ENCODE assay signal across 8 cellular contexts in genomic region chr4:77433102-77433733, GRCh38.
DNase-seq lines count a peak whose midpoint lies in the region; ATAC-seq and TF ChIP-seq lines count a peak whose summit lies in the region.

No MANE protein-coding gene starts in this region.

- TF ChIP-seq CTCF in kidney epithelial cell (IDR thresholded peaks at IDR 0.05; ENCODE audit: insufficient read depth, low read length, poor library complexity, severe bottlenecking): peak; percentile 60
- peak; percentile 66 for TF ChIP-seq CTCF in thoracic aorta (IDR thresholded peaks at IDR 0.05)

- in situ Hi-C loops in T47D (cut with HindIII; ENCODE audit: low pct_unique_long_range_greater_than_20kb, low sequenced_read_pairs): no loop called here

- ATAC-seq in GM19455 (IDR thresholded peaks at IDR 0.05; ENCODE audit: unreplicated experiment) (peak; percentile 71), HG03571 (IDR thresholded peaks at IDR 0.05; ENCODE audit: unreplicated experiment) (peak; percentile 58), thoracic aorta (ENCODE audit: insufficient number of reproducible peaks, low FRiP score, low read depth) (peak; percentile 63)

- H3K27me3 ChIP-seq in kidney epithelial cell (ENCODE audit: control insufficient read depth, insufficient read depth, low read length): no peaks in the 10 kb centered on the region
- H3K27me3 ChIP-seq in thoracic aorta (replicated peaks; ENCODE audit: insufficient read depth): no peaks in the 10 kb centered on the region

- DNase-seq in NCI-H1417 (lab: John Stamatoyannopoulos, UW): peak; percentile 40 to 78 (median 60)
- DNase-seq in NCI-H1417 treated with DMSO at 0.1 percent for 48 hours (lab: John Stamatoyannopoulos, UW): no peak
- peak; percentile 2 for DNase-seq in NOMO-1 treated with dmso at 0.1 percent for 144 hours (lab: John Stamatoyannopoulos, UW; ENCODE audit: unreplicated experiment)
- peak; percentile 38 to 58 for DNase-seq in T47D (ENCODE audit: low read depth in 1 of 2, low spot score in 1 of 2)
- peak; percentile 23 for DNase-seq in kidney epithelial cell (ENCODE audit: low read depth)
- DNase-seq in thoracic aorta (ENCODE audit: low spot score): no peak

- no peaks in the 10 kb centered on the region for H3K9me3 ChIP-seq in thoracic aorta

- H3K4me3 ChIP-seq in kidney epithelial cell (ENCODE audit: low read depth, low read length): no peak overlapping the region
- peak overlapping the region; percentile 19 for H3K4me3 ChIP-seq in thoracic aorta

- H3K36me3 ChIP-seq in kidney epithelial cell (ENCODE audit: control insufficient read depth, insufficient read depth, low read length): no peaks in the 10 kb centered on the region
- H3K36me3 ChIP-seq in thoracic aorta: no peaks in the 10 kb centered on the region

- peak overlapping the region; percentile 55 to 67 for H3K27ac ChIP-seq in thoracic aorta

- peaks cover 5 to 28% of the 10 kb centered on the region in 2 donors for H3K4me1 ChIP-seq in thoracic aorta (ENCODE audit: control insufficient read depth in 1 of 2, low read depth in 2 of 2)

Comparison
In these comparisons a context has a peak if more than half of its experiments do, and no peak if none do; other contexts are left out.
1. DNase-seq: peak in NCI-H1417 (3 of 3), NOMO-1 treated with dmso at 0.1 percent for 144 hours (single experiment), T47D (2 of 2) and kidney epithelial cell (single experiment); none in NCI-H1417 treated with DMSO at 0.1 percent for 48 hours (single experiment) and thoracic aorta (single experiment).
2. Peak in every context shown above with its lines, with median percentiles within 50 percentile points of each other: ATAC-seq.